Comparison of ENCODE assay signal across 1 cellular context in the genomic region with DNA sequence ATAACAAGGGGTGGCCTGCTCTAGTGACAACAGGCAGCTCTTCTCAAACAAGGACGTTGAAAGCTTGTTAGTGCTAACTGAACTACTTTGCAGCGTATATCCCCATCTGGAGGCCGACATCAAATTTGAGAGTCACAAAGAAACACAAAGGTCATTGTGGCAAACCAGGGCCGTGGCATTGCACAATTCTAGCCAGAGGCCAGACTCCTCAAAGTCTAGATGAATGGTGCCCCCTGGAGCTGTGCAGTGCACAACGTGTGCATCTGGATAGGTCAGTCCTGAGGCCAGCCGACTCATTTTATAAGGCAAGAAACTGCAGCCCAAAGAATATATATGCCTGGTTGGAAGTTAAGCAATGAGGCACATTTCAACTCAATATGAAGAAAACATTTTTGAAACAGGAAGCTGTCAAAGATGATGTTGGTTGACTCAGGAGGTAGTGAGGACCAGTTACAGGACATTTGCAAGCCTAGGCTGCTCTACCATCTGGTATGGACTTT.
TF ChIP-seq lines count a peak whose summit lies in the region.

No MANE protein-coding gene starts in this region.

TF ChIP-seq in K562, 482 proteins besides CTCF, POLR2A, EP300 and RAD21 (continued from another document):
- TF ChIP-seq C11orf30 (IDR thresholded peaks at IDR 0.05; ENCODE audit: low read depth) (0 out of 2 replicates have a peak, but pooled peaks have one; percentile 8), NFE2 (IDR thresholded peaks at IDR 0.05; ENCODE audit: low read depth) (peak; percentile 66), NR1H2 (CRISPR knock-in tag; IDR thresholded peaks at IDR 0.05) (no peak), NR2C1 (IDR thresholded peaks at IDR 0.05) (peak; percentile 62; the same call in 1 of the 2 replicates), NR2C1 (tag; IDR thresholded peaks at IDR 0.05) (peak; percentile 87), ESRRA (IDR thresholded peaks at IDR 0.05; ENCODE audit: borderline replicate concordance, low read depth) (peak; percentile 90), HCFC1 (IDR thresholded peaks at IDR 0.05; ENCODE audit: low read depth, low read length) (peak; percentile 20; the same call in 1 of the 2 replicates), ZFPM2 (CRISPR knock-in tag; IDR thresholded peaks at IDR 0.05) (no peak), CC2D1A (IDR thresholded peaks at IDR 0.05) (peak; percentile 79; the same call in 1 of the 2 replicates), TEAD4 (IDR thresholded peaks at IDR 0.05; ENCODE audit: low read length) (0 out of 2 replicates have a peak, but pooled peaks have one; percentile 18), TEAD4 (CRISPR knock-in tag; IDR thresholded peaks at IDR 0.05; ENCODE audit: borderline replicate concordance) (no peak), NR2C2 (CRISPR knock-in tag; IDR thresholded peaks at IDR 0.05) (peak; percentile 77; the same call in 1 of the 2 replicates), NR2C2 (tag; IDR thresholded peaks at IDR 0.05) (peak; percentile 91), GATAD2B (IDR thresholded peaks at IDR 0.05; ENCODE audit: borderline replicate concordance) (no peak), TCF3 (CRISPR knock-in tag; IDR thresholded peaks at IDR 0.05) (peak; percentile 27; the same call in 1 of the 2 replicates), FOXA3 (CRISPR knock-in tag; conservative IDR thresholded peaks at IDR 0.05 in 1 of 2, IDR thresholded peaks at IDR 0.05 in 1 of 2) (no peak; a peak in 1 of 4 replicates), ATF7 (IDR thresholded peaks at IDR 0.05) (peak; percentile 53; the same call in 1 of the 2 replicates), TEAD1 (CRISPR knock-in tag; IDR thresholded peaks at IDR 0.05) (no peak), BHLHE40 (IDR thresholded peaks at IDR 0.05; ENCODE audit: low read length) (peak; percentile 46; the same call in 1 of the 2 replicates), SMAD4 (CRISPR knock-in tag; conservative IDR thresholded peaks at IDR 0.05) (peak; percentile 88)
- TF ChIP-seq, protein P1, sequence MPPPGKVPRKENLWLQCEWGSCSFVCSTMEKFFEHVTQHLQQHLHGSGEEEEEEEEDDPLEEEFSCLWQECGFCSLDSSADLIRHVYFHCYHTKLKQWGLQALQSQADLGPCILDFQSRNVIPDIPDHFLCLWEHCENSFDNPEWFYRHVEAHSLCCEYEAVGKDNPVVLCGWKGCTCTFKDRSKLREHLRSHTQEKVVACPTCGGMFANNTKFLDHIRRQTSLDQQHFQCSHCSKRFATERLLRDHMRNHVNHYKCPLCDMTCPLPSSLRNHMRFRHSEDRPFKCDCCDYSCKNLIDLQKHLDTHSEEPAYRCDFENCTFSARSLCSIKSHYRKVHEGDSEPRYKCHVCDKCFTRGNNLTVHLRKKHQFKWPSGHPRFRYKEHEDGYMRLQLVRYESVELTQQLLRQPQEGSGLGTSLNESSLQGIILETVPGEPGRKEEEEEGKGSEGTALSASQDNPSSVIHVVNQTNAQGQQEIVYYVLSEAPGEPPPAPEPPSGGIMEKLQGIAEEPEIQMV (tag; conservative IDR thresholded peaks at IDR 0.05; ENCODE audit: low read depth), result 0 out of 2 replicates have a peak, but pooled peaks have one; percentile 11
- TF ChIP-seq, protein P2, sequence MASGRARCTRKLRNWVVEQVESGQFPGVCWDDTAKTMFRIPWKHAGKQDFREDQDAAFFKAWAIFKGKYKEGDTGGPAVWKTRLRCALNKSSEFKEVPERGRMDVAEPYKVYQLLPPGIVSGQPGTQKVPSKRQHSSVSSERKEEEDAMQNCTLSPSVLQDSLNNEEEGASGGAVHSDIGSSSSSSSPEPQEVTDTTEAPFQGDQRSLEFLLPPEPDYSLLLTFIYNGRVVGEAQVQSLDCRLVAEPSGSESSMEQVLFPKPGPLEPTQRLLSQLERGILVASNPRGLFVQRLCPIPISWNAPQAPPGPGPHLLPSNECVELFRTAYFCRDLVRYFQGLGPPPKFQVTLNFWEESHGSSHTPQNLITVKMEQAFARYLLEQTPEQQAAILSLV (tag; IDR thresholded peaks at IDR 0.05), result peak; percentile 88
